In genomic region chr10:28652703-28653102, GRCh38 we compare ENCODE assay signal across 22 cellular contexts. TPM values are rescaled to one million over a fixed set of nuclear protein-coding genes. Genes with fewer than 3 reads are reported as not detected.
DNase-seq lines count a peak whose midpoint lies in the region; ATAC-seq and TF ChIP-seq lines count a peak whose summit lies in the region.
"Had no signal": no experiment of that assay in that cellular context is flagged by ENCODE, and none has a peak within 500 bp of the region (broad histone marks: within the 10 kb centered on the region; RNA-seq: fewer than 3 reads in every experiment).

No MANE protein-coding gene starts in this region.

- no peak overlapping the region for H2AFZ ChIP-seq in trophoblast cell (ENCODE audit: insufficient read depth, low read length, poor library complexity)
- H2AFZ ChIP-seq: GM23248 had no signal

- no peak overlapping the region for H3K18ac ChIP-seq in trophoblast cell (ENCODE audit: low read length)

- H3K4me1 Mint-ChIP-seq in WTC11 = no peaks in the 10 kb centered on the region
- no peaks in the 10 kb centered on the region for H3K4me1 Mint-ChIP-seq in CD14-positive monocyte
- H3K4me1 Mint-ChIP-seq: CD4-positive, alpha-beta memory T cell had no signal

- H3K36me3 Mint-ChIP-seq in WTC11 (no peaks in the 10 kb centered on the region), CD14-positive monocyte (no peaks in the 10 kb centered on the region)
- H3K36me3 Mint-ChIP-seq: CD4-positive, alpha-beta memory T cell had no signal

- no peak overlapping the region for H2BK120ac ChIP-seq in trophoblast cell (ENCODE audit: insufficient read depth, low read length, poor library complexity)

- H2BK12ac ChIP-seq in trophoblast cell (ENCODE audit: low read length) = no peak overlapping the region

- no peak overlapping the region for H2BK5ac ChIP-seq in trophoblast cell (ENCODE audit: low read depth, low read length, poor library complexity)

- intact Hi-C loops in CD14-positive monocyte (cut with micrococcal nuclease) = no loop called here

- H3K4me3 Mint-ChIP-seq in WTC11 = no peak overlapping the region
- no peak overlapping the region for H3K4me3 Mint-ChIP-seq in CD14-positive monocyte
- H3K4me3 Mint-ChIP-seq: CD4-positive, alpha-beta memory T cell; H9 had no signal

- no peak overlapping the region for H4K91ac ChIP-seq in trophoblast cell (ENCODE audit: low read depth, low read length)

- H3K9me3 ChIP-seq in trophoblast cell (ENCODE audit: insufficient read depth, low read depth, low read length) = no peaks in the 10 kb centered on the region
- H3K9me3 ChIP-seq: BE2C had no signal

- no peak for DNase-seq in WTC11 (ENCODE audit: low spot score)
- peak; percentile 40 for DNase-seq in coronary artery (ENCODE audit: low spot score)
- peak; percentile 47 for DNase-seq in left kidney (ENCODE audit: low read depth, low spot score)
- DNase-seq in trophoblast cell = peak; percentile 81 to 90
- no peak for DNase-seq in HUDEP-2 (lab: John Stamatoyannopoulos, UW; ENCODE audit: unreplicated experiment in 76 of 76)
- no peak for DNase-seq in CD14-positive monocyte (ENCODE audit: low spot score)
- DNase-seq: 8988T; ACHN; AML-193; BE2C; Calu3; CD4-positive, alpha-beta memory T cell; COR-L47; DMS53; DMS79 treated with DMSO at 0.1 percent for 48 hours; GF-D8; GM23248; H9 had no signal

- H3K4me3 ChIP-seq in coronary artery = no peak overlapping the region
- no peak overlapping the region for H3K4me3 ChIP-seq in trophoblast cell (ENCODE audit: low read depth, low read length)
- H3K4me3 ChIP-seq: A549; BLaER1 treated with 17β-estradiol and CSF1 and Interleukin-3, amounts not matched to agents 10 nM and 100 nM; GM23248 had no signal

- H3K4me1 ChIP-seq in trophoblast cell (ENCODE audit: control insufficient read depth in 1 of 2, insufficient read depth in 2 of 2, low read length in 2 of 2) = no peaks in the 10 kb centered on the region
- H3K4me1 ChIP-seq: A549; BE2C; BLaER1 treated with 17β-estradiol and CSF1 and Interleukin-3, amounts not matched to agents 10 nM and 100 nM had no signal

- CTCF ChIA-PET in WTC11 (lab: Charles Lee) = interaction anchor here (2.4 kb wide), 1 partner anchor 11 kb away, joined by 7 read pairs; no protein-coding TSS in a partner anchor

- no peak overlapping the region for H3K9ac ChIP-seq in trophoblast cell (ENCODE audit: low read length)
- H3K9ac ChIP-seq: BLaER1 treated with 17β-estradiol and CSF1 and Interleukin-3, amounts not matched to agents 10 nM and 100 nM; GM23248 had no signal

- no peak overlapping the region for H3K4ac ChIP-seq in trophoblast cell (ENCODE audit: low read depth, low read length)

- H4K12ac ChIP-seq in trophoblast cell (ENCODE audit: low read depth, low read length) = no peak overlapping the region

- H3K36me3 ChIP-seq in trophoblast cell (ENCODE audit: control insufficient read depth in 1 of 2, insufficient read depth in 2 of 2, low read length in 2 of 2) = peaks cover 0 to 1% of the 10 kb centered on the region in 2 experiments
- H3K36me3 ChIP-seq: BE2C; BLaER1 treated with 17β-estradiol and CSF1 and Interleukin-3, amounts not matched to agents 10 nM and 100 nM had no signal

- peak; percentile 53 for ATAC-seq in WTC11
- no peak for ATAC-seq in GM18517 (IDR thresholded peaks at IDR 0.05; ENCODE audit: unreplicated experiment)
- ATAC-seq: HCT116 had no signal

- H4K8ac ChIP-seq in trophoblast cell (ENCODE audit: low read depth, low read length) = no peak overlapping the region

- H3K27ac Mint-ChIP-seq in WTC11 (no peak overlapping the region), CD14-positive monocyte (no peak overlapping the region)
- H3K27ac Mint-ChIP-seq: CD4-positive, alpha-beta memory T cell; H9 had no signal

- H3K79me2 ChIP-seq in trophoblast cell (ENCODE audit: control insufficient read depth, insufficient read depth, low read length, poor library complexity) = no peaks in the 10 kb centered on the region

- H3K4me2 ChIP-seq in trophoblast cell (ENCODE audit: low read length) = no peak overlapping the region
- H3K4me2 ChIP-seq: A549; BLaER1 treated with 17β-estradiol and CSF1 and Interleukin-3, amounts not matched to agents 10 nM and 100 nM had no signal

- no peak overlapping the region for H2AK5ac ChIP-seq in trophoblast cell (ENCODE audit: low read length)

- no CpG with 5 or more reads among the region's 5 CpGs for WGBS in trophoblast cell (ENCODE audit: extremely low coverage, insufficient coverage, insufficient read length)

- TF ChIP-seq CTCF in WTC11 (IDR thresholded peaks at IDR 0.05) (no peak), coronary artery (IDR thresholded peaks at IDR 0.05) (no peak), CD14-positive monocyte (IDR thresholded peaks at IDR 0.05) (no peak)

- H3K79me1 ChIP-seq in trophoblast cell (ENCODE audit: low read length) = no peaks in the 10 kb centered on the region

- H3K27ac ChIP-seq in coronary artery = no peak overlapping the region
- H3K27ac ChIP-seq in trophoblast cell (ENCODE audit: low read depth, low read length) = no peak overlapping the region
- H3K27ac ChIP-seq: A549; BLaER1 treated with 17β-estradiol and CSF1 and Interleukin-3, amounts not matched to agents 10 nM and 100 nM; GM23248 had no signal

- no peaks in the 10 kb centered on the region for H3K27me3 Mint-ChIP-seq in WTC11 (ENCODE audit: low read depth)
- peaks cover 3 to 15% (median 7%) of the 10 kb centered on the region in 3 donors for H3K27me3 Mint-ChIP-seq in CD14-positive monocyte (ENCODE audit: low read depth in 3 of 3)

- no peak overlapping the region for H3K23ac ChIP-seq in trophoblast cell (ENCODE audit: low read length)

- POLR2A ChIA-PET in WTC11 (lab: Charles Lee) = no interaction called here

- no peaks in the 10 kb centered on the region for H3K27me3 ChIP-seq in trophoblast cell (ENCODE audit: insufficient read depth, low read length)
- H3K27me3 ChIP-seq: BE2C; BLaER1 treated with 17β-estradiol and CSF1 and Interleukin-3, amounts not matched to agents 10 nM and 100 nM had no signal

- H3K14ac ChIP-seq in trophoblast cell (ENCODE audit: low read length) = no peak overlapping the region

- peaks cover 10% of the 10 kb centered on the region for H3K9me3 Mint-ChIP-seq in WTC11
- H3K9me3 Mint-ChIP-seq in CD14-positive monocyte = peaks cover 0 to 5% (median 3%) of the 10 kb centered on the region in 7 donors

TF ChIP-seq in WTC11, 78 proteins besides CTCF, POLR2A, EP300 and RAD21:
- TF ChIP-seq ZMAT4 (CRISPR knock-in tag; IDR thresholded peaks at IDR 0.05) = no peak
- TF ChIP-seq ATF3 (CRISPR knock-in tag; conservative IDR thresholded peaks at IDR 0.05) = no peak
- no peak for TF ChIP-seq TCF7 (CRISPR knock-in tag; IDR thresholded peaks at IDR 0.05; ENCODE audit: low read depth)

RNA-seq across cellular contexts. Expression of gene BAMBI, which starts 24.6 kb away (rescaled TPM):
- 26.4 to 29.0 TPM (median 27.4 TPM) in 3 replicates for total RNA-seq in WTC11 (2021)
- 372 and 404 TPM in 2 replicates for polyA plus RNA-seq in trophoblast cell (2013)
- polyA plus RNA-seq in CD14-positive monocyte = under 1 TPM; 0.08 to 0.09 TPM

Comparison
In these comparisons a context has a peak if more than half of its experiments do, and no peak if none do; other contexts are left out.
1. DNase-seq: peak in coronary artery (single experiment), left kidney (single experiment) and trophoblast cell (2 of 2); none in WTC11 (single experiment), HUDEP-2 (0 of 76) and CD14-positive monocyte (single experiment).